24 cellular contexts compared by ENCODE assay signal in the genomic region with DNA sequence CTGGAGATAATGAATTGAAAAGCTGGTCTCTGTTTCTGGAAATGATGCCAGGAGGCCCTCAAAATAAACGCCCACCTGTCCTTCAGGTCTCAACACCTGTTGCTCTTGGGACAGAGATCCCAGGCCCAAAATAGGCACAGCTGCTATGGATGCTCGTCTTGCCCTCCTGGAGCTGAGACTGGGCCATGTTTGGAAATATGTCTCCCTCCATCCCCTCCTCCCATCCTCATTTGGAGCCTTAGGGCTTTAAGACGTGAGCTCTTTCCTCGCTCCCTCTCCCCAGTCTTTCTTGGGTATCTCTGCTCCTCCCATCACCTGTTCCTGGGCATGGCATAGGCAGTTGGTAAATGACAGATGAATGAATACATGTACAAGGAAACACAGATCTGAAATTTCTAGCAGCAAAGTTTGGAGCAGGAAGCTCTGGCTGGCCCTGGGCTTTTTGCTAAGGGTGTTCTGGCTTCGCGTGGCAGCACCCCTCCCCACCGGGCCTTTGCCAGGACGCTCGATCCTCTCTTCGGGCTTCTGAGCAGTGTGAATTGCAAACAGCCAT.
"Had no signal": no experiment of that assay in that cellular context is flagged by ENCODE, and none has a peak within 500 bp of the region (broad histone marks: within the 10 kb centered on the region; RNA-seq: fewer than 3 reads in every experiment).

No MANE protein-coding gene starts in this region.

- ATAC-seq: activated CD8-positive, alpha-beta T cell treated with anti-CD3 and anti-CD28 coated beads, Interleukin-2, amount 10 ng/mL, durations not matched to agents 7 days and 5 days; activated T-helper 17 cell treated with anti-CD3 and anti-CD28 coated beads, Interleukin-2, amount 50 U/mL, for 72 hours; left ventricle myocardium superior; upper lobe of right lung had no signal

- H3K27me3 Mint-ChIP-seq: activated naive CD8-positive, alpha-beta T cell had no signal

- H3K4me1 Mint-ChIP-seq: activated T-helper 17 cell treated with anti-CD3 and anti-CD28 coated beads, Interleukin-2, amount 50 U/mL, for 72 hours; central memory CD8-positive, alpha-beta T cell; neural crest cell had no signal

- H3K27me3 ChIP-seq: adrenal gland, ascending aorta, brain microvascular endothelial cell, sigmoid colon, thyroid gland, upper lobe of right lung had no signal

- DNase-seq: activated CD4-positive, alpha-beta T cell treated with anti-CD3 and anti-CD28 coated beads for 1 hour; activated CD4-positive, alpha-beta T cell treated with anti-CD3 and anti-CD28 coated beads, Interleukin-2, amount 50 U/mL, for 1 hour; activated CD8-positive, alpha-beta T cell treated with anti-CD3 and anti-CD28 coated beads, Interleukin-2, amount 10 ng/mL, durations not matched to agents 7 days and 5 days; activated naive CD4-positive, alpha-beta T cell; adrenal gland; brain microvascular endothelial cell; effector memory CD4-positive, alpha-beta T cell; left ventricle myocardium superior; naive B cell; retina; sigmoid colon; stimulated activated CD4-positive, alpha-beta T cell treated with anti-CD3 and anti-CD28 coated beads, Interleukin-4, amount 100 ng/mL, for 24 hours; stimulated activated naive CD4-positive, alpha-beta T cell treated with Interleukin-2 at 50 U/mL for 16 hours; T-helper 1 cell; thyroid gland; upper lobe of right lung had no signal

- H3K4me3 Mint-ChIP-seq: activated CD8-positive, alpha-beta T cell treated with anti-CD3 and anti-CD28 coated beads, Interleukin-2, amount 10 ng/mL, durations not matched to agents 7 days and 5 days; activated naive CD8-positive, alpha-beta T cell; activated T-helper 17 cell treated with anti-CD3 and anti-CD28 coated beads, Interleukin-2, amount 50 U/mL, for 72 hours; central memory CD8-positive, alpha-beta T cell; naive B cell; neural crest cell had no signal

- FAIRE-seq: colon, endothelial cell of umbilical vein, TTC549 had no signal

- H3K36me3 ChIP-seq: adrenal gland, brain microvascular endothelial cell, thyroid gland, upper lobe of right lung had no signal

- H3K27ac ChIP-seq: adrenal gland, ascending aorta, brain microvascular endothelial cell, sigmoid colon, thyroid gland, upper lobe of right lung had no signal

- H3K4me1 ChIP-seq: adrenal gland, ascending aorta, sigmoid colon, thyroid gland, upper lobe of right lung had no signal

- H3K27ac Mint-ChIP-seq: activated CD8-positive, alpha-beta T cell treated with anti-CD3 and anti-CD28 coated beads, Interleukin-2, amount 10 ng/mL, durations not matched to agents 7 days and 5 days; activated naive CD8-positive, alpha-beta T cell; activated T-helper 17 cell treated with anti-CD3 and anti-CD28 coated beads, Interleukin-2, amount 50 U/mL, for 72 hours had no signal

- H3K9me3 Mint-ChIP-seq: activated T-helper 17 cell treated with anti-CD3 and anti-CD28 coated beads, Interleukin-2, amount 50 U/mL, for 72 hours; central memory CD8-positive, alpha-beta T cell; naive B cell; neural crest cell had no signal

- H3K4me3 ChIP-seq: adrenal gland, ascending aorta, sigmoid colon, thyroid gland, upper lobe of right lung had no signal

- H3K9me3 ChIP-seq: adrenal gland, ascending aorta, sigmoid colon, thyroid gland, upper lobe of right lung had no signal

- H3K36me3 Mint-ChIP-seq: naive B cell had no signal
